In genomic region chr1:112790920-112791722, GRCh38 we compare ENCODE assay signal across 31 cellular contexts.
DNase-seq lines count a peak whose midpoint lies in the region; ATAC-seq, FAIRE-seq and TF ChIP-seq lines count a peak whose summit lies in the region.
"Had no signal": no experiment of that assay in that cellular context is flagged by ENCODE, and none has a peak within 500 bp of the region (broad histone marks: within the 10 kb centered on the region; RNA-seq: fewer than 3 reads in every experiment).

No MANE protein-coding gene starts in this region.

- CTCF ChIA-PET in activated naive CD4-positive, alpha-beta T cell treated with anti-CD3 and anti-CD28 coated beads for 36 hours (lab: Charles Lee) = interaction anchor here (0.7 to 1.3 kb wide), 4 partner anchors 12 to 76 kb away, joined by 3 to 4 read pairs (median 4); partner anchors contain the start of gene PPM1J

- no peak overlapping the region for H3K4me2 ChIP-seq in mesenchymal stem cell (ENCODE audit: low read length, poor library complexity, severe bottlenecking)

- no peak overlapping the region for H3K23ac ChIP-seq in mesenchymal stem cell (ENCODE audit: low read length in 2 of 2)

- DNase-seq in BE2C = peak; percentile 84
- DNase-seq in NCI-H69 (lab: John Stamatoyannopoulos, UW) = peak; percentile 6
- peak; percentile 12 for DNase-seq in dermis blood vessel endothelial cell
- DNase-seq in mesenchymal stem cell = peak; percentile 55
- DNase-seq in small intestine = no peak
- no peak for DNase-seq in urothelium cell line (ENCODE audit: low spot score)
- no peak for DNase-seq in activated naive CD4-positive, alpha-beta T cell treated with anti-CD3 and anti-CD28 coated beads for 36 hours
- DNase-seq: activated CD4-positive, alpha-beta T cell treated with anti-CD3 and anti-CD28 coated beads for 4 hours; activated CD8-positive, alpha-beta memory T cell treated with anti-CD3 and anti-CD28 coated beads for 24 hours; activated effector memory CD4-positive, alpha-beta T cell treated with anti-CD3 and anti-CD28 coated beads, Interleukin-2, amount 50 U/mL, for 16 hours; activated naive CD8-positive, alpha-beta T cell treated with anti-CD3 and anti-CD28 coated beads, Interleukin-2, amount 10 ng/mL, durations not matched to agents 7 days and 5 days; caudate nucleus; CD4-positive, alpha-beta T cell; KBM-7; kidney; MG63; NCI-H1105 treated with DMSO at 0.1 percent for 48 hours; NCI-H1930; NCI-H526; posterior cingulate gyrus; RPMI8226; stimulated activated naive CD4-positive, alpha-beta T cell treated with Interleukin-2 at 50 U/mL for 16 hours; T-helper 17 cell; uterus had no signal

- H3K4me1 ChIP-seq in BE2C (peaks cover 12% of the 10 kb centered on the region), mesenchymal stem cell (ENCODE audit: control insufficient read depth, insufficient read depth, low read depth, low read length) (no peaks in the 10 kb centered on the region), small intestine (ENCODE audit: control insufficient read depth in 2 of 2, insufficient read depth in 1 of 2, low read depth in 1 of 2, low read length in 1 of 2) (no peaks in the 10 kb centered on the region)
- H3K4me1 ChIP-seq: uterus had no signal

- no peak overlapping the region for H3K27ac Mint-ChIP-seq in activated naive CD4-positive, alpha-beta T cell treated with anti-CD3 and anti-CD28 coated beads for 36 hours
- H3K27ac Mint-ChIP-seq: activated naive CD8-positive, alpha-beta T cell treated with anti-CD3 and anti-CD28 coated beads, Interleukin-2, amount 10 ng/mL, durations not matched to agents 7 days and 5 days; CD4-positive, alpha-beta T cell; dendritic cell treated with granulocyte-macrophage colony-stimulating factor and Interleukin-4, amounts not matched to agents 40 ng/mL and 50 ng/mL, for 4 days; T-helper 17 cell had no signal

- 67% methylated on average over 4 of the region's 10 CpGs for WGBS in mesenchymal stem cell
- 75 to 90% (median 86%) methylated on average over 10 of the region's 10 CpGs for WGBS in small intestine, 3 donors

- no peak overlapping the region for H3K4me3 Mint-ChIP-seq in activated naive CD4-positive, alpha-beta T cell treated with anti-CD3 and anti-CD28 coated beads for 36 hours
- H3K4me3 Mint-ChIP-seq: activated naive CD8-positive, alpha-beta T cell treated with anti-CD3 and anti-CD28 coated beads, Interleukin-2, amount 10 ng/mL, durations not matched to agents 7 days and 5 days; CD4-positive, alpha-beta T cell; dendritic cell treated with granulocyte-macrophage colony-stimulating factor and Interleukin-4, amounts not matched to agents 40 ng/mL and 50 ng/mL, for 4 days; T-helper 17 cell had no signal

- H3K4ac ChIP-seq in mesenchymal stem cell (ENCODE audit: low read depth in 1 of 2, low read length in 2 of 2) = no peak overlapping the region

- no peak overlapping the region for H2AK5ac ChIP-seq in mesenchymal stem cell (ENCODE audit: low read length, severe bottlenecking)

- no peak overlapping the region for H2BK5ac ChIP-seq in mesenchymal stem cell (ENCODE audit: low read depth, low read length, poor library complexity, severe bottlenecking)

- H3K4me3 ChIP-seq in BE2C (ENCODE audit: low read depth, low read length) (peak overlapping the region; percentile 12), mesenchymal stem cell (ENCODE audit: insufficient read depth in 1 of 2, low read depth in 1 of 2, low read length in 2 of 2) (no peak overlapping the region), small intestine (ENCODE audit: low read depth in 1 of 2, low read length in 2 of 2) (no peak overlapping the region)
- H3K4me3 ChIP-seq: HAP-1, lung, MG63, SK-N-MC, uterus had no signal

- no peaks in the 10 kb centered on the region for H3K79me1 ChIP-seq in mesenchymal stem cell (replicated peaks; ENCODE audit: low read length, poor library complexity, severe bottlenecking)

- peak overlapping the region in 1 of 2 experiments; percentile 16 for H3K18ac ChIP-seq in mesenchymal stem cell (ENCODE audit: low read depth in 1 of 2, low read length in 2 of 2)

- H3K36me3 Mint-ChIP-seq in activated naive CD4-positive, alpha-beta T cell treated with anti-CD3 and anti-CD28 coated beads for 36 hours (ENCODE audit: low read depth) = no peaks in the 10 kb centered on the region
- H3K36me3 Mint-ChIP-seq: activated naive CD8-positive, alpha-beta T cell treated with anti-CD3 and anti-CD28 coated beads, Interleukin-2, amount 10 ng/mL, durations not matched to agents 7 days and 5 days had no signal

- TF ChIP-seq CTCF in BE2C (IDR thresholded peaks at IDR 0.05; ENCODE audit: low read depth, low read length) = peak; percentile 34

- H2BK12ac ChIP-seq in mesenchymal stem cell (ENCODE audit: low read length in 2 of 2) = peak overlapping the region in 1 of 2 experiments; percentile 7

- no peak overlapping the region for H3K27ac ChIP-seq in mesenchymal stem cell (ENCODE audit: low read length, poor library complexity, severe bottlenecking)
- H3K27ac ChIP-seq in small intestine (ENCODE audit: low read depth in 1 of 2, low read length in 1 of 2) = no peak overlapping the region
- H3K27ac ChIP-seq: SK-N-MC, uterus had no signal

- no peak overlapping the region for H4K8ac ChIP-seq in mesenchymal stem cell (ENCODE audit: low read length)

- no peak overlapping the region for H4K91ac ChIP-seq in mesenchymal stem cell (ENCODE audit: low read length)

- H3K9me3 ChIP-seq in BE2C = no peaks in the 10 kb centered on the region
- no peaks in the 10 kb centered on the region for H3K9me3 ChIP-seq in mesenchymal stem cell (ENCODE audit: control insufficient read depth, low read length)
- no peaks in the 10 kb centered on the region for H3K9me3 ChIP-seq in small intestine (ENCODE audit: control insufficient read depth, low read depth)
- H3K9me3 ChIP-seq: HAP-1, MG63, uterus had no signal

- FAIRE-seq in small intestine (lab: Jason Lieb, UNC) (no peak), urothelium cell line (lab: Jason Lieb, UNC) (no peak)
- FAIRE-seq: endometrium, kidney had no signal

- H3K27me3 ChIP-seq in BE2C (peaks cover 35% of the 10 kb centered on the region), mesenchymal stem cell (ENCODE audit: control insufficient read depth in 1 of 2, insufficient read depth in 1 of 2, low read length in 2 of 2) (no peaks in the 10 kb centered on the region), small intestine (ENCODE audit: control insufficient read depth in 2 of 2, insufficient read depth in 2 of 2, low read length in 2 of 2) (no peaks in the 10 kb centered on the region)
- H3K27me3 ChIP-seq: MG63, uterus had no signal

- no peaks in the 10 kb centered on the region for H3K4me1 Mint-ChIP-seq in activated naive CD4-positive, alpha-beta T cell treated with anti-CD3 and anti-CD28 coated beads for 36 hours (ENCODE audit: low read depth)

- H3K9ac ChIP-seq in mesenchymal stem cell (ENCODE audit: low read length) = no peak overlapping the region

- H3K36me3 ChIP-seq in BE2C (no peaks in the 10 kb centered on the region), mesenchymal stem cell (ENCODE audit: control insufficient read depth in 1 of 2, insufficient read depth in 2 of 2, low read depth in 1 of 2, low read length in 2 of 2) (no peaks in the 10 kb centered on the region), small intestine (ENCODE audit: control insufficient read depth in 2 of 2, insufficient read depth in 2 of 2, low read length in 2 of 2) (no peaks in the 10 kb centered on the region)
- H3K36me3 ChIP-seq: HAP-1, MG63, uterus had no signal

- ATAC-seq in GM18909 (IDR thresholded peaks at IDR 0.05; ENCODE audit: poor library complexity, unreplicated experiment) = no peak
- ATAC-seq: sciatic nerve, T-helper 17 cell had no signal

- no peaks in the 10 kb centered on the region for H3K9me3 Mint-ChIP-seq in activated naive CD4-positive, alpha-beta T cell treated with anti-CD3 and anti-CD28 coated beads for 36 hours
- H3K9me3 Mint-ChIP-seq: activated naive CD8-positive, alpha-beta T cell treated with anti-CD3 and anti-CD28 coated beads, Interleukin-2, amount 10 ng/mL, durations not matched to agents 7 days and 5 days; CD4-positive, alpha-beta T cell; dendritic cell treated with granulocyte-macrophage colony-stimulating factor and Interleukin-4, amounts not matched to agents 40 ng/mL and 50 ng/mL, for 4 days had no signal

- no peaks in the 10 kb centered on the region for H3K27me3 Mint-ChIP-seq in activated naive CD4-positive, alpha-beta T cell treated with anti-CD3 and anti-CD28 coated beads for 36 hours (ENCODE audit: low read depth)
- H3K27me3 Mint-ChIP-seq: activated naive CD8-positive, alpha-beta T cell treated with anti-CD3 and anti-CD28 coated beads, Interleukin-2, amount 10 ng/mL, durations not matched to agents 7 days and 5 days had no signal

- intact Hi-C loops in activated naive CD4-positive, alpha-beta T cell treated with anti-CD3 and anti-CD28 coated beads for 36 hours (cut with micrococcal nuclease) = no loop called here

- H2BK15ac ChIP-seq in mesenchymal stem cell (ENCODE audit: low read depth, poor library complexity, severe bottlenecking) = no peak overlapping the region

- no peak overlapping the region for H3K14ac ChIP-seq in mesenchymal stem cell (ENCODE audit: low read length in 2 of 2)

- no peak overlapping the region for H2BK120ac ChIP-seq in mesenchymal stem cell (ENCODE audit: low read depth, low read length)

- no peak overlapping the region for H2AFZ ChIP-seq in mesenchymal stem cell (ENCODE audit: low read depth, low read length)

Comparison
In these comparisons a context has a peak if more than half of its experiments do, and no peak if none do; other contexts are left out.
1. DNase-seq: peak in BE2C (single experiment), NCI-H69 (single experiment), dermis blood vessel endothelial cell (single experiment) and mesenchymal stem cell (single experiment); none in small intestine (single experiment), urothelium cell line (single experiment) and activated naive CD4-positive, alpha-beta T cell treated with anti-CD3 and anti-CD28 coated beads for 36 hours (single experiment).